ENCODE assay signal across 8 cellular contexts in the genomic region with DNA sequence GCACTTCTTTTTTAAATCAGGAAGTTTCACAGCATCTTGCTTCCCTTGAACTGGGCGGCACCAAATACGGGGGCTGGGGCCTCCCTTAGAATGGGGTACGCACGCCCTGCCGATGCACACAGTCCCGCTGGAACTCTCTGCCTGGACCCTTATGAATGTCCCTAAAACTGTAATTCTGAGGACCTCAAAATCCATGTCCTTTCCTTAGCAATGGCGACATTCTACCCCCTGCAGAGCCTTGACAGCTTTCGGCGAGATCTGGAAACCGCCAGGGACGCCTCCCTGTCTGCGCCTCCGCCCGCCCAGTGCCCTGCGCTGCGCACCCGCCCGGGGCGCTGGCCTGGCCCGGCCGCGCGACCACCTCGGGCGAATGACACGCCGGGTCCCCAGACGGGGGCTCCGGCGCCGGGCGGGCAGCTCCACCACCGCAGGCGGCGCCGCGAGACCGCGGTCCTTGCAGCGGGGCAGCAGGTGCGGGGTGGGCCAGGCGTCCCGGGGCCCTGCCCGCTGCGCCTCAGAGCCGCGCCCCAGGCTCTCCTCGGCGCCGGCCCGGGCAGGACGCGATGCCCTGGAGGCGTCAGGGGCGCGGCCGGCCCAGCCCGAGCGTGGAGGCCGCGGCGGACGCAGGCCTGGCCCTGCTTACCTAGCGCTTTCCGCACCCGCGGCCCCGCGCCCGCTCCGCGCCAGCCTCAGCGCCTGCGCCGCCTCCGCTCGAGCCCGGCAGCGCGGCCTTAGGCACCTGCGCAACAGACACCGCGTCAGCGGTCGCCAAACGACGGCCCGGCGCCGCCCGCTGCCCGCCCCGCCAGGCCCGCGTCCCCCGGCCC. TPM values are rescaled to one million over a fixed set of nuclear protein-coding genes. Genes with fewer than 3 reads are reported as not detected.
DNase-seq lines count a peak whose midpoint lies in the region; FAIRE-seq and TF ChIP-seq lines count a peak whose summit lies in the region.

No MANE protein-coding gene starts in this region.

- H3K27me3 Mint-ChIP-seq in T-helper 2 cell treated with Interferon-gamma antibody and Interleukin-4, amounts not matched to agents 5 μg/mL and 100 μg/mL, for 36 hours (ENCODE audit: low read depth): no peaks in the 10 kb centered on the region

- in situ Hi-C loops in brain microvascular endothelial cell (cut with HindIII; ENCODE audit: low pct_ligation_motif_present, low sequenced_read_pairs): no loop called here

- peaks cover 4% of the 10 kb centered on the region for H3K36me3 ChIP-seq in brain microvascular endothelial cell (replicated peaks)
- peaks cover 6 to 15% of the 10 kb centered on the region in 2 donors for H3K36me3 ChIP-seq in kidney (ENCODE audit: control insufficient read depth in 1 of 2, insufficient read depth in 2 of 2, low read length in 2 of 2)

- TF ChIP-seq CTCF in GM20000 (IDR thresholded peaks at IDR 0.05; ENCODE audit: extremely low read depth, missing control alignments) (no peak), brain microvascular endothelial cell (IDR thresholded peaks at IDR 0.05; ENCODE audit: low read depth, low read length, missing control alignments) (no peak), kidney (IDR thresholded peaks at IDR 0.05; ENCODE audit: borderline replicate concordance, extremely low read depth, insufficient read depth) (no peak)

- H3K9ac ChIP-seq in kidney (ENCODE audit: low read length in 2 of 2): peak overlapping the region in 1 of 2 donors; percentile 61

- peaks cover 18% of the 10 kb centered on the region for H3K4me1 Mint-ChIP-seq in T-helper 2 cell treated with Interferon-gamma antibody and Interleukin-4, amounts not matched to agents 5 μg/mL and 100 μg/mL, for 36 hours (ENCODE audit: low read depth)

- no peaks in the 10 kb centered on the region for H3K9me3 ChIP-seq in kidney (ENCODE audit: control insufficient read depth in 1 of 2, low read length in 2 of 2)

- intact Hi-C loops in kidney (cut with DNase I): no loop called here

- peak overlapping the region; percentile 79 for H3K27ac Mint-ChIP-seq in T-helper 2 cell treated with Interferon-gamma antibody and Interleukin-4, amounts not matched to agents 5 μg/mL and 100 μg/mL, for 36 hours

- H3K9me3 Mint-ChIP-seq in T-helper 2 cell treated with Interferon-gamma antibody and Interleukin-4, amounts not matched to agents 5 μg/mL and 100 μg/mL, for 36 hours: no peaks in the 10 kb centered on the region

- peaks cover 3 to 19% of the 10 kb centered on the region in 2 donors for H3K4me1 ChIP-seq in kidney (ENCODE audit: control insufficient read depth in 1 of 2, insufficient read depth in 1 of 2, low read depth in 1 of 2, low read length in 2 of 2)

- H3K27ac ChIP-seq in brain microvascular endothelial cell (no peak overlapping the region), kidney (ENCODE audit: low read depth in 2 of 2, low read length in 2 of 2) (peak overlapping the region in 1 of 2 donors; percentile 51)

- peaks cover 4% of the 10 kb centered on the region for H3K36me3 Mint-ChIP-seq in T-helper 2 cell treated with Interferon-gamma antibody and Interleukin-4, amounts not matched to agents 5 μg/mL and 100 μg/mL, for 36 hours (ENCODE audit: low read depth)

- peak overlapping the region; percentile 86 for H3K4me3 Mint-ChIP-seq in T-helper 2 cell treated with Interferon-gamma antibody and Interleukin-4, amounts not matched to agents 5 μg/mL and 100 μg/mL, for 36 hours

- FAIRE-seq in kidney (lab: Jason Lieb, UNC): no peak

- H3K27me3 ChIP-seq in brain microvascular endothelial cell (replicated peaks): no peaks in the 10 kb centered on the region

- DNase-seq in Daoy (ENCODE audit: low read depth): peak; percentile 69
- DNase-seq in GM20000 (ENCODE audit: low spot score): peak; percentile 94
- DNase-seq in HK-2 (ENCODE audit: unreplicated experiment): peak; percentile 38
- DNase-seq in T-helper 2 cell treated with Interferon-gamma antibody and Interleukin-4, amounts not matched to agents 5 μg/mL and 100 μg/mL, for 36 hours (ENCODE audit: low spot score): peak; percentile 31
- DNase-seq in brain microvascular endothelial cell: no peak
- DNase-seq in kidney: peak; percentile 76
- peak; percentile 31 to 44 for DNase-seq in stimulated activated CD4-positive, alpha-beta T cell treated with anti-CD3 and anti-CD28 coated beads, Interleukin-1b, Interleukin-23, amount 100 ng/mL, for 1 hour (ENCODE audit: low read depth in 2 of 2)
- DNase-seq in hippocampal formation (lab: John Stamatoyannopoulos, UW): no peak

- peak overlapping the region; percentile 98 for H3K4me3 ChIP-seq in brain microvascular endothelial cell (ENCODE audit: low read depth, low read length)
- peak overlapping the region; percentile 77 to 86 for H3K4me3 ChIP-seq in kidney (ENCODE audit: low read length in 2 of 2)

RNA-seq across cellular contexts. Expression of a gene that starts 0.5 kb away (rescaled TPM):
- 23.5 and 28.2 TPM in 2 replicates for total RNA-seq in Daoy (2014; rRNA removed; shearing (Covaris generic))
- 48.1 TPM for total RNA-seq in kidney
- polyA plus RNA-seq in kidney (ENCODE audit: insufficient read depth, low read depth, low replicate concordance): 258 TPM

RNA-seq across cellular contexts. Expression of a gene that starts 0.9 kb away (rescaled TPM):
- 26.6 and 50.7 TPM in 2 replicates for total RNA-seq in Daoy (2014; rRNA removed; shearing (Covaris generic))
- 36.4 TPM for total RNA-seq in kidney
- polyA plus RNA-seq in kidney (ENCODE audit: insufficient read depth, low read depth, low replicate concordance): 108 TPM

RNA-seq across cellular contexts. Expression of a gene that starts 32.6 kb away (rescaled TPM):
- total RNA-seq in Daoy (2014; rRNA removed; shearing (Covaris generic)): not detected in 2 replicates
- 1.4 TPM for total RNA-seq in kidney
- 2.9 TPM for polyA plus RNA-seq in kidney (ENCODE audit: insufficient read depth, low read depth, low replicate concordance)

RNA-seq across cellular contexts. Expression of a gene that starts 43.3 kb away (rescaled TPM):
- total RNA-seq in Daoy (2014; rRNA removed; shearing (Covaris generic)): 75.7 and 97.2 TPM in 2 replicates
- 42.8 TPM for total RNA-seq in kidney
- polyA plus RNA-seq in kidney (ENCODE audit: insufficient read depth, low read depth, low replicate concordance): 71.1 TPM

RNA-seq across cellular contexts. Expression of a gene that starts 43.7 kb away (rescaled TPM):
- total RNA-seq in Daoy (2014; rRNA removed; shearing (Covaris generic)): 20.2 and 21.7 TPM in 2 replicates
- 57.7 TPM for total RNA-seq in kidney
- 55.1 TPM for polyA plus RNA-seq in kidney (ENCODE audit: insufficient read depth, low read depth, low replicate concordance)

Comparison
In these comparisons a context has a peak if more than half of its experiments do, and no peak if none do; other contexts are left out.
1. DNase-seq: peak in Daoy (single experiment), GM20000 (single experiment), HK-2 (single experiment), T-helper 2 cell treated with Interferon-gamma antibody and Interleukin-4, amounts not matched to agents 5 μg/mL and 100 μg/mL, for 36 hours (single experiment), kidney (single experiment) and stimulated activated CD4-positive, alpha-beta T cell treated with anti-CD3 and anti-CD28 coated beads, Interleukin-1b, Interleukin-23, amount 100 ng/mL, for 1 hour (2 of 2); none in brain microvascular endothelial cell (single experiment) and hippocampal formation (0 of 2).